ENCODE assay signal across 1 cellular context in genomic region chr2:231709981-231710750, GRCh38.
TF ChIP-seq lines count a peak whose summit lies in the region.

No MANE protein-coding gene starts in this region.

TF ChIP-seq in HepG2, 621 proteins besides CTCF, POLR2A, EP300 and RAD21 (continued from another document and continues in another):
- TF ChIP-seq THAP9 (CRISPR knock-in tag; IDR thresholded peaks at IDR 0.05; ENCODE audit: borderline replicate concordance) (peak; percentile 73; the same call in 1 of the 2 replicates), SIN3B (IDR thresholded peaks at IDR 0.05; ENCODE audit: low read length) (peak; percentile 48; the same call in 1 of the 2 replicates), GMEB1 (CRISPR knock-in tag; IDR thresholded peaks at IDR 0.05; ENCODE audit: borderline replicate concordance) (peak; percentile 77), ZNF775 (CRISPR knock-in tag; IDR thresholded peaks at IDR 0.05; ENCODE audit: borderline replicate concordance) (peak; percentile 93), ZNF670 (CRISPR knock-in tag; IDR thresholded peaks at IDR 0.05; ENCODE audit: borderline replicate concordance) (peak; percentile 96; the same call in 1 of the 2 replicates), ZNF275 (CRISPR knock-in tag; IDR thresholded peaks at IDR 0.05; ENCODE audit: borderline replicate concordance) (peak; percentile 99), ZKSCAN8 (CRISPR knock-in tag; IDR thresholded peaks at IDR 0.05; ENCODE audit: borderline replicate concordance) (peak; percentile 63; the same call in 1 of the 2 replicates), ELF3 (CRISPR knock-in tag; IDR thresholded peaks at IDR 0.05) (peak; percentile 96), FIP1L1 (IDR thresholded peaks at IDR 0.05; ENCODE audit: borderline replicate concordance, insufficient read depth, low read depth, low read length) (no peak), ISL2 (CRISPR knock-in tag; IDR thresholded peaks at IDR 0.05) (peak; percentile 79), SAP130 (CRISPR knock-in tag; IDR thresholded peaks at IDR 0.05; ENCODE audit: low read depth) (peak; percentile 81), ZBTB37 (CRISPR knock-in tag; IDR thresholded peaks at IDR 0.05) (no peak; the same call in 1 of the 2 replicates), ZBTB25 (CRISPR knock-in tag; IDR thresholded peaks at IDR 0.05) (0 out of 2 replicates have a peak, but pooled peaks have one; percentile 60), CBX5 (CRISPR knock-in tag; IDR thresholded peaks at IDR 0.05; ENCODE audit: borderline replicate concordance) (peak; percentile 59; the same call in 1 of the 2 replicates), FOXC1 (CRISPR knock-in tag; IDR thresholded peaks at IDR 0.05; ENCODE audit: borderline replicate concordance) (peak; percentile 100), ZNF17 (CRISPR knock-in tag; IDR thresholded peaks at IDR 0.05) (peak; percentile 98), TFAP4 (IDR thresholded peaks at IDR 0.05; ENCODE audit: borderline replicate concordance, low read depth) (no peak; the same call in 1 of the 2 replicates), TFE3 (CRISPR knock-in tag; IDR thresholded peaks at IDR 0.05) (peak; percentile 88), ZNF740 (CRISPR knock-in tag; IDR thresholded peaks at IDR 0.05) (peak; percentile 88), MTA1 (CRISPR knock-in tag; IDR thresholded peaks at IDR 0.05; ENCODE audit: borderline replicate concordance) (peak; percentile 87; the same call in 1 of the 2 replicates), ZNF382 (CRISPR knock-in tag; IDR thresholded peaks at IDR 0.05; ENCODE audit: borderline replicate concordance) (no peak; the same call in 1 of the 2 replicates), ZNF562 (CRISPR knock-in tag; IDR thresholded peaks at IDR 0.05; ENCODE audit: borderline replicate concordance) (peak; percentile 99), ZNF713 (CRISPR knock-in tag; IDR thresholded peaks at IDR 0.05) (peak; percentile 93), KLF16 (CRISPR knock-in tag; IDR thresholded peaks at IDR 0.05) (peak; percentile 84 to 93; a peak in 3 of 4 replicates), SNRNP70 (IDR thresholded peaks at IDR 0.05; ENCODE audit: low read depth, low read length) (no peak), ZFP1 (CRISPR knock-in tag; IDR thresholded peaks at IDR 0.05) (no peak), MAZ (IDR thresholded peaks at IDR 0.05; ENCODE audit: borderline replicate concordance, low read depth, low read length) (peak; percentile 68), MAZ (CRISPR knock-in tag; IDR thresholded peaks at IDR 0.05; ENCODE audit: low read depth) (peak; percentile 100), RCOR2 (CRISPR knock-in tag; IDR thresholded peaks at IDR 0.05) (peak; percentile 67; the same call in 1 of the 2 replicates), EZH2 (conservative IDR thresholded peaks at IDR 0.05; ENCODE audit: low read depth, low read length) (no peak), ZNF83 (CRISPR knock-in tag; IDR thresholded peaks at IDR 0.05; ENCODE audit: borderline replicate concordance) (peak; percentile 100), PLRG1 (conservative IDR thresholded peaks at IDR 0.05) (no peak), MIXL1 (CRISPR knock-in tag; IDR thresholded peaks at IDR 0.05) (peak; percentile 87; the same call in 1 of the 2 replicates), SP140L (CRISPR knock-in tag; IDR thresholded peaks at IDR 0.05; ENCODE audit: borderline replicate concordance) (peak; percentile 71; the same call in 1 of the 2 replicates), CSRNP2 (CRISPR knock-in tag; conservative IDR thresholded peaks at IDR 0.05; ENCODE audit: low read depth) (peak; percentile 99), ZNF510 (CRISPR knock-in tag; IDR thresholded peaks at IDR 0.05; ENCODE audit: low read depth) (peak; percentile 99), HOMEZ (CRISPR knock-in tag; IDR thresholded peaks at IDR 0.05; ENCODE audit: low read depth) (no peak), ZNF782 (CRISPR knock-in tag; IDR thresholded peaks at IDR 0.05; ENCODE audit: borderline replicate concordance) (peak; percentile 100), CREBL2 (CRISPR knock-in tag; IDR thresholded peaks at IDR 0.05; ENCODE audit: borderline replicate concordance) (peak; percentile 100), ZNF879 (CRISPR knock-in tag; IDR thresholded peaks at IDR 0.05) (peak; percentile 100), KDM6A (CRISPR knock-in tag; IDR thresholded peaks at IDR 0.05; ENCODE audit: low read depth) (no peak), ZNF850 (CRISPR knock-in tag; conservative IDR thresholded peaks at IDR 0.05) (peak; percentile 98)
